ENCODE assay signal across 24 cellular contexts in the genomic region with DNA sequence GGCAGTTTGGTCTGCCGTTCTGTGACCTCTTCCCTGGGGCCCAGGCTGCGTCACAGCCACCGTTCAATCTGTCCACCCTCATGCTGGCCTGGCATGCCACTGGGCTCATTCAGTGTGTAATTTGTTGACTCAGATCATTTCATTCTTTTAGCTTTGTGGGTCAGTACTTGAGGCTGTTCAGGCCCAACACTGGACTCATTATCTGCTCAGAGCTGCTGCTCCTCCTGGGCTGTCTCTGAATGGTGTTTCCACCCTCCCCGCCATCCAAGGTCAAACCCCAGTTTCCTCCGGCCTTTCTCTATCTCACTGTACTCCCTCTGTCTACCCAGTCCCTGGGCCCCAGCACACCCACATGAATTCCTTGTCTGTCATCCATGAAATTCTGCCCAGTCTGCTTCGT.
DNase-seq lines count a peak whose midpoint lies in the region; ATAC-seq, FAIRE-seq and TF ChIP-seq lines count a peak whose summit lies in the region.
"Had no signal": no experiment of that assay in that cellular context is flagged by ENCODE, and none has a peak within 500 bp of the region (broad histone marks: within the 10 kb centered on the region; RNA-seq: fewer than 3 reads in every experiment).

No MANE protein-coding gene starts in this region.

- H3K27ac Mint-ChIP-seq in activated T-helper 17 cell treated with anti-CD3 and anti-CD28 coated beads, Interleukin-2, amount 50 U/mL, for 72 hours, result peak overlapping the region; percentile 1
- H3K27ac Mint-ChIP-seq: activated naive CD8-positive, alpha-beta T cell treated with anti-CD3 and anti-CD28 coated beads, Interleukin-2, amount 50 U/mL, for 24 hours; progenitor cell of endocrine pancreas; stimulated activated naive CD8-positive, alpha-beta T cell treated with anti-CD3 and anti-CD28 coated beads, Interleukin-15, Interleukin-2, amounts not matched to agents 100 ng/mL and 50 ng/mL, for 24 hours had no signal

- no peak overlapping the region for H3K4me3 ChIP-seq in heart left ventricle
- no peak overlapping the region for H3K4me3 ChIP-seq in pancreas
- H3K4me3 ChIP-seq: breast epithelium, transverse colon had no signal

- ATAC-seq in activated T-helper 17 cell treated with anti-CD3 and anti-CD28 coated beads, Interleukin-2, amount 50 U/mL, for 72 hours (replicated peaks), result no peak
- ATAC-seq in heart left ventricle (peak; percentile 52 to 74 (median 69)), pancreas (peak; percentile 78 to 88 (median 82))
- ATAC-seq: activated naive CD8-positive, alpha-beta T cell treated with anti-CD3 and anti-CD28 coated beads, Interleukin-2, amount 50 U/mL, for 24 hours had no signal

- H3K27me3 ChIP-seq in heart left ventricle, result no peaks in the 10 kb centered on the region
- H3K27me3 ChIP-seq in pancreas, result no peaks in the 10 kb centered on the region
- H3K27me3 ChIP-seq: breast epithelium, transverse colon had no signal

- H3K36me3 ChIP-seq in heart left ventricle (no peaks in the 10 kb centered on the region), pancreas (no peaks in the 10 kb centered on the region)
- H3K36me3 ChIP-seq: breast epithelium, transverse colon had no signal

- H3K27ac ChIP-seq in heart left ventricle (peak overlapping the region in 2 of 12 donors; percentile 13 to 28), pancreas (peak overlapping the region; percentile 13 to 75 (median 66))
- H3K27ac ChIP-seq: breast epithelium, transverse colon had no signal

- TF ChIP-seq POLR2A in heart left ventricle (IDR thresholded peaks at IDR 0.05), result no peak

- in situ Hi-C loops in G401 (cut with HindIII; ENCODE audit: low sequenced_read_pairs), result no loop called here

- no peaks in the 10 kb centered on the region for H3K36me3 Mint-ChIP-seq in activated T-helper 17 cell treated with anti-CD3 and anti-CD28 coated beads, Interleukin-2, amount 50 U/mL, for 72 hours (ENCODE audit: low read depth)

- H3K9me3 ChIP-seq in heart left ventricle (peaks cover 0 to 21% (median 3%) of the 10 kb centered on the region in 12 donors), pancreas (no peaks in the 10 kb centered on the region)

- intact Hi-C loops in heart left ventricle (cut with DNase I) (no loop called here), pancreas (cut with DNase I) (loop anchor here in 1 of 3 donors (10.0 kb wide), 1 partner anchor 153 kb away; a partner anchor contains a TSS)

- no peaks in the 10 kb centered on the region for H3K27me3 Mint-ChIP-seq in activated T-helper 17 cell treated with anti-CD3 and anti-CD28 coated beads, Interleukin-2, amount 50 U/mL, for 72 hours
- H3K27me3 Mint-ChIP-seq: CD4-positive, alpha-beta memory T cell; stimulated activated naive CD8-positive, alpha-beta T cell treated with anti-CD3 and anti-CD28 coated beads, Interleukin-15, Interleukin-2, amounts not matched to agents 100 ng/mL and 50 ng/mL, for 24 hours had no signal

- H3K4me1 ChIP-seq in heart left ventricle (peaks cover 0 to 4% (median 0%) of the 10 kb centered on the region in 12 donors), pancreas (no peaks in the 10 kb centered on the region)
- H3K4me1 ChIP-seq: breast epithelium, transverse colon had no signal

- no peak for TF ChIP-seq CTCF in heart left ventricle (IDR thresholded peaks at IDR 0.05)
- TF ChIP-seq CTCF in pancreas (IDR thresholded peaks at IDR 0.05), result no peak

- FAIRE-seq in pancreas (lab: Jason Lieb, UNC), result no peak
- FAIRE-seq: endothelial cell of umbilical vein, H54, small intestine had no signal

- H3K4me3 Mint-ChIP-seq in activated T-helper 17 cell treated with anti-CD3 and anti-CD28 coated beads, Interleukin-2, amount 50 U/mL, for 72 hours, result no peak overlapping the region
- H3K4me3 Mint-ChIP-seq: activated naive CD8-positive, alpha-beta T cell treated with anti-CD3 and anti-CD28 coated beads, Interleukin-2, amount 50 U/mL, for 24 hours; CD4-positive, alpha-beta memory T cell; nephron; stimulated activated naive CD8-positive, alpha-beta T cell treated with anti-CD3 and anti-CD28 coated beads, Interleukin-15, Interleukin-2, amounts not matched to agents 100 ng/mL and 50 ng/mL, for 24 hours had no signal

- 67 to 80% (median 70%) methylated on average over 6 of the region's 6 CpGs for WGBS in heart left ventricle, 4 donors
- 52 to 58% methylated on average over 6 of the region's 6 CpGs for WGBS in pancreas, 2 donors

- H3K9me3 Mint-ChIP-seq in activated T-helper 17 cell treated with anti-CD3 and anti-CD28 coated beads, Interleukin-2, amount 50 U/mL, for 72 hours, result peaks cover 12% of the 10 kb centered on the region

- peaks cover 13% of the 10 kb centered on the region for H3K4me1 Mint-ChIP-seq in activated T-helper 17 cell treated with anti-CD3 and anti-CD28 coated beads, Interleukin-2, amount 50 U/mL, for 72 hours
- H3K4me1 Mint-ChIP-seq: CD4-positive, alpha-beta memory T cell had no signal

- DNase-seq in G401 (ENCODE audit: low spot score) (peak; percentile 91), heart left ventricle (peak in 1 of 5 donors; percentile 15), pancreas (peak in 3 of 6 donors; percentile 40 to 43 (median 41)), NCI-H524 treated with DMSO at 0.1 percent for 48 hours (lab: John Stamatoyannopoulos, UW) (no peak), NCI-H69 (lab: John Stamatoyannopoulos, UW) (no peak), T1000 (lab: John Stamatoyannopoulos, UW) (no peak)
- no peak for DNase-seq in effector CD4-positive, alpha-beta T cell
- DNase-seq: activated CD4-positive, alpha-beta T cell treated with anti-CD3 and anti-CD28 coated beads for 1 hour; activated effector memory CD4-positive, alpha-beta T cell treated with anti-CD3 and anti-CD28 coated beads, Interleukin-2, amount 50 U/mL, for 16 hours; activated naive CD8-positive, alpha-beta T cell treated with anti-CD3 and anti-CD28 coated beads, Interleukin-2, amount 50 U/mL, for 24 hours; CD4-positive, alpha-beta memory T cell; islet precursor cell; NCI-H187; RPMI8226; small intestine; stimulated activated CD4-positive, alpha-beta T cell treated with anti-CD3 and anti-CD28 coated beads, Interleukin-4, amount 100 ng/mL, for 1 hour; transverse colon had no signal
